Comparison of ENCODE assay signal across 8 cellular contexts in the genomic region with DNA sequence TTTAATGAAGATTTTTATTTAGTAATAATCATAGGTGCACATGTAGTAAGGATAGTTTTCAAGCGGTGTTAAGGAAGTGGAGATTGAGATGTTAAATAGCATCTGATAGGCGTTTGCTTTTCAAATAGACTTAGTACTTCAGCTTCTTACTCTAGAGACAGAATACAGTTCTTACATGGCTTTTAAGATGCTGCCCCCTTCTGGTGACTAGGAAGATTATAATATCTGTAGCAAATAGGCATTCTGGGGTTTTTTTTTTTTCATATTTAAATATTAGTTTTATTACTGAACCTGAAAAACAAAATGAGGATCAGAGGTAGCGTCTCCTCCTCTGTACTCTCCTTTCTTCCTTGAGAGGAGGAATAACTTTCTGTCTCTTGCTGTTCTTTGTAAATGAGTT.
DNase-seq lines count a peak whose midpoint lies in the region; ATAC-seq, FAIRE-seq and TF ChIP-seq lines count a peak whose summit lies in the region.

No MANE protein-coding gene starts in this region.

- H3K27ac ChIP-seq in C4-2B (no peak overlapping the region), keratinocyte (ENCODE audit: control insufficient read depth, insufficient read depth, low read length) (no peak overlapping the region), upper lobe of right lung (no peak overlapping the region)

- TF ChIP-seq CTCF in C4-2B (conservative IDR thresholded peaks at IDR 0.05) (peak; percentile 78), MCF 10A (IDR thresholded peaks at IDR 0.05; ENCODE audit: unreplicated experiment) (peak; percentile 44), keratinocyte (optimal IDR thresholded peaks at IDR 0.05 in 1 of 3, IDR thresholded peaks at IDR 0.05 in 1 of 3, conservative IDR thresholded peaks at IDR 0.05 in 1 of 3; ENCODE audit: extremely low read depth in 1 of 3, insufficient read depth in 2 of 3, low read length in 3 of 3) (peak in 2 of 3 experiments; percentile 29 to 51), upper lobe of right lung (IDR thresholded peaks at IDR 0.05) (peak; percentile 80)

- CTCF ChIA-PET in MCF 10A (lab: Yijun Ruan, JAX): interaction anchor here (0.5 to 13.3 kb wide), 31 partner anchors 9 to 730 kb away, joined by 3 to 240 read pairs (median 4); a partner anchor contains a TSS

- POLR2A ChIA-PET in MCF 10A (lab: Yijun Ruan, JAX): interaction anchor here (0.6 to 5.0 kb wide), 5 partner anchors 152 to 457 kb away, joined by 3 to 36 read pairs (median 5); no protein-coding TSS in a partner anchor

- H3K36me3 Mint-ChIP-seq in MCF 10A (ENCODE audit: insufficient read depth, unreplicated experiment): peaks cover 19% of the 10 kb centered on the region

- no peaks in the 10 kb centered on the region for H3K27me3 ChIP-seq in keratinocyte (ENCODE audit: control insufficient read depth, extremely low read depth, insufficient read depth, low read length)
- H3K27me3 ChIP-seq in upper lobe of right lung: no peaks in the 10 kb centered on the region

- no TSS peak for BruUV-seq in MCF 10A (replicated peaks; lab: Mats Ljungman, UMichigan)

- no peaks in the 10 kb centered on the region for H3K9me3 Mint-ChIP-seq in MCF 10A (ENCODE audit: unreplicated experiment)

- H3K36me3 ChIP-seq in keratinocyte (ENCODE audit: control insufficient read depth in 2 of 2, extremely low read depth in 1 of 2, insufficient read depth in 2 of 2, low read length in 2 of 2): peaks cover 0 to 3% of the 10 kb centered on the region in 2 experiments
- no peaks in the 10 kb centered on the region for H3K36me3 ChIP-seq in upper lobe of right lung

- no peaks in the 10 kb centered on the region for H3K27me3 Mint-ChIP-seq in MCF 10A (ENCODE audit: insufficient read depth, unreplicated experiment)

- dilution Hi-C loops in keratinocyte (cut with MboI; ENCODE audit: extremely low pct_ligation_motif_present, low sequenced_read_pairs): no loop called here

- FAIRE-seq in keratinocyte (lab: Jason Lieb, UNC): peak; percentile 73

- H3K9me3 ChIP-seq in keratinocyte (ENCODE audit: control insufficient read depth, low read depth, low read length) (no peaks in the 10 kb centered on the region), upper lobe of right lung (no peaks in the 10 kb centered on the region)

- no peak overlapping the region for H3K4me2 ChIP-seq in keratinocyte (ENCODE audit: control insufficient read depth, extremely low read depth, insufficient read depth, low read depth, low read length)

- no peak overlapping the region for H3K27ac Mint-ChIP-seq in MCF 10A (ENCODE audit: low read depth, unreplicated experiment)

- peak; percentile 25 for DNase-seq in HPDE6-E6E7 (ENCODE audit: extremely low spot score)
- DNase-seq in NCI-H526 treated with DMSO at 0.1 percent for 48 hours (lab: John Stamatoyannopoulos, UW): peak; percentile 89
- DNase-seq in MCF 10A (ENCODE audit: unreplicated experiment): peak; percentile 85
- DNase-seq in keratinocyte (ENCODE audit: low read depth, low spot score): peak; percentile 35
- DNase-seq in upper lobe of right lung: no peak
- DNase-seq in GM19240 (ENCODE audit: insufficient read length, low spot score): no peak

- H3K79me2 ChIP-seq in keratinocyte (ENCODE audit: control insufficient read depth, insufficient read depth, low read length): peaks cover 12% of the 10 kb centered on the region

- H4K20me1 ChIP-seq in keratinocyte (ENCODE audit: control insufficient read depth, extremely low read depth, insufficient read depth, low read length): peaks cover 4% of the 10 kb centered on the region

- H3K4me1 Mint-ChIP-seq in MCF 10A (ENCODE audit: insufficient read depth, unreplicated experiment): peaks cover 16% of the 10 kb centered on the region

- H3K9ac ChIP-seq in keratinocyte (ENCODE audit: control insufficient read depth, extremely low read depth, insufficient read depth, low read length): no peak overlapping the region

- no peak overlapping the region for H2AFZ ChIP-seq in keratinocyte (ENCODE audit: control insufficient read depth, low read length)

- intact Hi-C loops in MCF 10A (cut with micrococcal nuclease): loop anchor here (1.0 to 5.0 kb wide), 4 partner anchors 100 to 472 kb away; a partner anchor contains a TSS
- intact Hi-C loops in upper lobe of right lung (cut with DNase I): loop anchor here (5.0 kb wide), 1 partner anchor 457 kb away; no protein-coding TSS in a partner anchor

- no peaks in the 10 kb centered on the region for H3K4me1 ChIP-seq in keratinocyte (ENCODE audit: control insufficient read depth, extremely low read depth, insufficient read depth, low read length)
- H3K4me1 ChIP-seq in upper lobe of right lung: peaks cover 4% of the 10 kb centered on the region

- peak; percentile 77 for ATAC-seq in upper lobe of right lung
- no peak for ATAC-seq in GM19397 (IDR thresholded peaks at IDR 0.05; ENCODE audit: unreplicated experiment)

- no peak overlapping the region for H3K4me3 Mint-ChIP-seq in MCF 10A (ENCODE audit: unreplicated experiment)

- H3K9me1 ChIP-seq in keratinocyte (ENCODE audit: control insufficient read depth, extremely low read depth, insufficient read depth, low read length): no peaks in the 10 kb centered on the region

- no peak overlapping the region for H3K4me3 ChIP-seq in keratinocyte (ENCODE audit: control insufficient read depth in 2 of 3, extremely low read depth in 1 of 3, insufficient read depth in 2 of 3, low read depth in 1 of 3, low read length in 3 of 3)
- no peak overlapping the region for H3K4me3 ChIP-seq in upper lobe of right lung

Comparison
In these comparisons a context has a peak if more than half of its experiments do, and no peak if none do; other contexts are left out.
1. DNase-seq: peak in HPDE6-E6E7 (single experiment), NCI-H526 treated with DMSO at 0.1 percent for 48 hours (single experiment), MCF 10A (single experiment) and keratinocyte (single experiment); none in upper lobe of right lung (single experiment) and GM19240 (single experiment).
2. Peak in every context shown above with its lines, with median percentiles within 50 percentile points of each other: CTCF ChIP-seq.